9 cellular contexts compared by ENCODE assay signal in genomic region chrX:110167952-110168451, GRCh38.
DNase-seq lines count a peak whose midpoint lies in the region; ATAC-seq, FAIRE-seq and TF ChIP-seq lines count a peak whose summit lies in the region.
"Had no signal": no experiment of that assay in that cellular context is flagged by ENCODE, and none has a peak within 500 bp of the region (broad histone marks: within the 10 kb centered on the region; RNA-seq: fewer than 3 reads in every experiment).

No MANE protein-coding gene starts in this region.

- no peak for FAIRE-seq in D721Med (lab: Jason Lieb, UNC)

- no peaks in the 10 kb centered on the region for H3K9me3 Mint-ChIP-seq in activated T-cell treated with anti-CD3 and anti-CD28 coated beads, Interleukin-2, amount 50 U/mL, for 4 hours

- no peak overlapping the region for H3K4me3 Mint-ChIP-seq in activated T-cell treated with anti-CD3 and anti-CD28 coated beads, Interleukin-2, amount 50 U/mL, for 4 hours
- H3K4me3 Mint-ChIP-seq: memory B cell had no signal

- peaks cover 8% of the 10 kb centered on the region for H3K36me3 Mint-ChIP-seq in activated T-cell treated with anti-CD3 and anti-CD28 coated beads, Interleukin-2, amount 50 U/mL, for 4 hours (ENCODE audit: insufficient read depth)

- H3K27me3 Mint-ChIP-seq in activated T-cell treated with anti-CD3 and anti-CD28 coated beads, Interleukin-2, amount 50 U/mL, for 4 hours (ENCODE audit: low read depth): no peaks in the 10 kb centered on the region
- H3K27me3 Mint-ChIP-seq: memory B cell had no signal

- H3K4me1 Mint-ChIP-seq in activated T-cell treated with anti-CD3 and anti-CD28 coated beads, Interleukin-2, amount 50 U/mL, for 4 hours (ENCODE audit: low read depth): peaks cover 6% of the 10 kb centered on the region

- no peak overlapping the region for H3K4me3 ChIP-seq in fibroblast of villous mesenchyme (ENCODE audit: low read depth, low read length)

- TF ChIP-seq CTCF in D721Med (IDR thresholded peaks at IDR 0.05; ENCODE audit: insufficient read depth, missing control alignments) (peak; percentile 16), fibroblast of villous mesenchyme (IDR thresholded peaks at IDR 0.05; ENCODE audit: insufficient read depth, low read depth, low read length) (peak; percentile 51)

- peak; percentile 30 to 63 for ATAC-seq in activated T-cell treated with anti-CD3 and anti-CD28 coated beads, Interleukin-2, amount 50 U/mL, for 4 hours

- DNase-seq in D721Med (ENCODE audit: insufficient read length, low spot score): no peak
- DNase-seq in NAMALWA (ENCODE audit: low spot score): peak; percentile 53
- peak; percentile 56 for DNase-seq in activated T-cell treated with anti-CD3 and anti-CD28 coated beads, Interleukin-2, amount 50 U/mL, for 4 hours
- DNase-seq in fibroblast of villous mesenchyme (ENCODE audit: low read depth): no peak
- DNase-seq in stimulated activated CD4-positive, alpha-beta T cell treated with anti-CD3 and anti-CD28 coated beads, Interleukin-15, amount 100 ng/mL, for 48 hours (ENCODE audit: low read depth in 2 of 2): peak; percentile 20 to 53
- no peak for DNase-seq in DMS79 treated with DMSO at 0.1 percent for 48 hours (lab: John Stamatoyannopoulos, UW)
- no peak for DNase-seq in GOT3 (lab: John Stamatoyannopoulos, UW)
- no peak for DNase-seq in DMS153 treated with DMSO at 0.1 percent for 48 hours (lab: John Stamatoyannopoulos, UW; ENCODE audit: unreplicated experiment)

Comparison
In these comparisons a context has a peak if more than half of its experiments do, and no peak if none do; other contexts are left out.
1. DNase-seq: peak in NAMALWA (single experiment), activated T-cell treated with anti-CD3 and anti-CD28 coated beads, Interleukin-2, amount 50 U/mL, for 4 hours (single experiment) and stimulated activated CD4-positive, alpha-beta T cell treated with anti-CD3 and anti-CD28 coated beads, Interleukin-15, amount 100 ng/mL, for 48 hours (2 of 2); none in D721Med (single experiment), fibroblast of villous mesenchyme (single experiment), DMS79 treated with DMSO at 0.1 percent for 48 hours (single experiment), GOT3 (single experiment) and DMS153 treated with DMSO at 0.1 percent for 48 hours (single experiment).